ENCODE assay signal across 7 cellular contexts in genomic region chr3:184361532-184361931, GRCh38. TPM values are rescaled to one million over a fixed set of nuclear protein-coding genes. Genes with fewer than 3 reads are reported as not detected.
DNase-seq lines count a peak whose midpoint lies in the region; FAIRE-seq and TF ChIP-seq lines count a peak whose summit lies in the region.

Gene CLCN2, minus strand, starts transcription at chr3:184361605. Its CDS starts 126 bp downstream, at chr3:184361479.
Gene POLR2H, plus strand, starts transcription at chr3:184361710. Its CDS starts 1,783 bp downstream, at chr3:184363493.

- TF ChIP-seq POLR2A in GM12891 (IDR thresholded peaks at IDR 0.05; ENCODE audit: low read depth, low read length) (no peak), H1 (IDR thresholded peaks at IDR 0.05; ENCODE audit: control extremely low read depth in 1 of 2, low read depth in 2 of 2, low read length in 2 of 2) (no peak)

- peaks cover 20% of the 10 kb centered on the region for H3K4me1 Mint-ChIP-seq in activated CD4-positive, alpha-beta T cell treated with anti-CD3 and anti-CD28 coated beads, Interleukin-2, amount 10 ng/mL, durations not matched to agents 24 days and 14 days

- intact Hi-C loops in activated CD4-positive, alpha-beta T cell treated with anti-CD3 and anti-CD28 coated beads, Interleukin-2, amount 10 ng/mL, durations not matched to agents 24 days and 14 days (cut with micrococcal nuclease) = loop anchor here (5.0 kb wide), 1 partner anchor 166 kb away; no protein-coding TSS in a partner anchor

- FAIRE-seq in GM12891 (lab: Jason Lieb, UNC) (peak; percentile 71), H1 (lab: Jason Lieb, UNC) (no peak)

- H3K4me2 ChIP-seq in H1 (ENCODE audit: insufficient read depth in 1 of 2, low read depth in 2 of 2, low read length in 2 of 2) = peak within 1 kb of the TSS; percentile 94 to 98

- peak within 1 kb of the TSS; percentile 76 for H4K91ac ChIP-seq in H1 (replicated peaks; ENCODE audit: insufficient read length, low read length)

- 0 out of 2 replicates have a peak, but pooled peaks cover 3% of the 10 kb centered on the region for H3K79me1 ChIP-seq in H1 (ENCODE audit: low read depth, low read length)

- H3K4me1 ChIP-seq in H1 (replicated peaks in 1 of 4; ENCODE audit: control insufficient read depth in 3 of 4, insufficient read depth in 4 of 4, low read length in 3 of 4) = peaks cover 3 to 18% (median 12%) of the 10 kb centered on the region in 4 experiments
- peaks cover 7% of the 10 kb centered on the region for H3K4me1 ChIP-seq in mesodermal cell (ENCODE audit: control insufficient read depth, insufficient read depth, low read length, poor library complexity, severe bottlenecking)

- no peak within 1 kb of the TSS for H2BK20ac ChIP-seq in H1 (ENCODE audit: low read length)

- peak within 1 kb of the TSS; percentile 83 for H3K4me3 ChIP-seq in H7 (ENCODE audit: insufficient read depth, low read depth, low read length)
- H3K4me3 ChIP-seq in H1 (ENCODE audit: extremely low read depth in 1 of 4, insufficient read depth in 2 of 4, low read depth in 3 of 4, low read length in 4 of 4) = peak within 1 kb of the TSS; percentile 77 to 88 (median 80)
- peak within 1 kb of the TSS; percentile 84 for H3K4me3 ChIP-seq in mesodermal cell (ENCODE audit: extremely low read depth, insufficient read depth, low read length, poor library complexity, severe bottlenecking)

- H2BK5ac ChIP-seq in H1 (ENCODE audit: low read depth, low read length) = peak within 1 kb of the TSS; percentile 88

- H3K9ac ChIP-seq in H1 (replicated peaks in 1 of 4; ENCODE audit: extremely low read depth in 1 of 4, low read depth in 3 of 4, low read length in 3 of 4) = peak within 1 kb of the TSS; percentile 54 to 92 (median 72)

- H3K23ac ChIP-seq in H1 (ENCODE audit: insufficient read length) = no peak within 1 kb of the TSS

- peak within 1 kb of the TSS; percentile 97; the same call in 1 of the 2 replicates for H4K8ac ChIP-seq in H1 (ENCODE audit: extremely low read depth, insufficient read depth, low read length)

- peak within 1 kb of the TSS; percentile 75 for H2BK12ac ChIP-seq in H1 (ENCODE audit: low read depth, low read length)

- H3K56ac ChIP-seq in H1 (replicated peaks; ENCODE audit: insufficient read length, low read depth, low read length) = peak within 1 kb of the TSS; percentile 67

- DNase-seq in GM12891 (ENCODE audit: insufficient read length, low spot score) (no peak), H7 (peak; percentile 93), NCI-H1105 treated with DMSO at 0.1 percent for 48 hours (lab: John Stamatoyannopoulos, UW) (peak; percentile 55), H1 (ENCODE audit: low read depth in 1 of 2, low spot score in 2 of 2) (peak in 1 of 2 experiments; percentile 81)
- DNase-seq in activated CD4-positive, alpha-beta T cell treated with anti-CD3 and anti-CD28 coated beads, Interleukin-2, amount 10 ng/mL, durations not matched to agents 24 days and 14 days = peak; percentile 88
- DNase-seq in stimulated activated CD8-positive, alpha-beta memory T cell treated with anti-CD3 and anti-CD28 coated beads, Interleukin-4, amount 100 ng/mL, for 48 hours = peak; percentile 61

- H3K27ac ChIP-seq in H1 (ENCODE audit: low read depth, low read length) (peak within 1 kb of the TSS; percentile 92), mesodermal cell (ENCODE audit: low read depth, low read length, severe bottlenecking) (peak within 1 kb of the TSS; percentile 100)

- H3K27me3 Mint-ChIP-seq in activated CD4-positive, alpha-beta T cell treated with anti-CD3 and anti-CD28 coated beads, Interleukin-2, amount 10 ng/mL, durations not matched to agents 24 days and 14 days = peaks cover 8% of the 10 kb centered on the region

- H3K18ac ChIP-seq in H1 (ENCODE audit: extremely low read depth, low read length) = peak within 1 kb of the TSS; percentile 78

- peak within 1 kb of the TSS; percentile 7 for H2BK120ac ChIP-seq in H1 (replicated peaks; ENCODE audit: low read depth, low read length)

- H3K36me3 Mint-ChIP-seq in activated CD4-positive, alpha-beta T cell treated with anti-CD3 and anti-CD28 coated beads, Interleukin-2, amount 10 ng/mL, durations not matched to agents 24 days and 14 days (ENCODE audit: low read depth) = peaks cover 23% of the 10 kb centered on the region

- no peak for TF ChIP-seq CTCF in H1 (IDR thresholded peaks at IDR 0.05; ENCODE audit: control extremely low read depth in 1 of 3, insufficient read depth in 1 of 3, low read depth in 1 of 3, low read length in 3 of 3)

- CTCF ChIA-PET in H1 (lab: Charles Lee; ENCODE audit: partially characterized antibody) = interaction anchor here (0.7 to 7.1 kb wide), 7 partner anchors 8 to 466 kb away, joined by 3 to 47 read pairs (median 5); no protein-coding TSS in a partner anchor

- H2AFZ ChIP-seq in H1 (ENCODE audit: low read length) = peak within 1 kb of the TSS; percentile 37; the same call in 1 of the 2 replicates

- no peak for TF ChIP-seq RAD21 in H1 (IDR thresholded peaks at IDR 0.05 in 1 of 2, conservative IDR thresholded peaks at IDR 0.05 in 1 of 2; ENCODE audit: low read depth in 2 of 2, low read length in 2 of 2)

- H3K36me3 ChIP-seq in H7 (replicated peaks; ENCODE audit: control insufficient read depth, insufficient read depth, low read length) (peaks cover 11% of the 10 kb centered on the region), H1 (ENCODE audit: control insufficient read depth in 2 of 4, insufficient read depth in 4 of 4, low read length in 3 of 4) (peaks cover 7 to 28% (median 18%) of the 10 kb centered on the region in 4 experiments; a peak in 7 of 8 replicates), mesodermal cell (ENCODE audit: control insufficient read depth, insufficient read depth, low read length) (peaks cover 47% of the 10 kb centered on the region)

- no peak for TF ChIP-seq EP300 in H1 (IDR thresholded peaks at IDR 0.05; ENCODE audit: borderline replicate concordance in 1 of 2, low read depth in 2 of 2, low read length in 2 of 2)

- H3K79me2 ChIP-seq in H1 (ENCODE audit: control insufficient read depth in 1 of 2, insufficient read depth in 2 of 2, low read length in 2 of 2) = peaks cover 0 to 15% of the 10 kb centered on the region in 2 experiments; a peak in 2 of 4 replicates

- H3K4me3 Mint-ChIP-seq in activated CD4-positive, alpha-beta T cell treated with anti-CD3 and anti-CD28 coated beads, Interleukin-2, amount 10 ng/mL, durations not matched to agents 24 days and 14 days = peak within 1 kb of the TSS; percentile 98

- POLR2A ChIA-PET in H1 (lab: Charles Lee; ENCODE audit: partially characterized antibody) = interaction anchor here (0.8 to 5.2 kb wide), 16 partner anchors 9 to 375 kb away, joined by 3 to 32 read pairs (median 6); partner anchors contain the start of gene FAM131A

- H3K9me3 ChIP-seq in H1 (ENCODE audit: insufficient read depth in 2 of 2, low read depth in 1 of 2, low read length in 1 of 2) (no peaks in the 10 kb centered on the region), mesodermal cell (ENCODE audit: control insufficient read depth, low read length) (no peaks in the 10 kb centered on the region)

- H3K27me3 ChIP-seq in H7 (ENCODE audit: control insufficient read depth, insufficient read depth, low read length) (peaks cover 7% of the 10 kb centered on the region), H1 (replicated peaks in 1 of 4; ENCODE audit: control insufficient read depth in 3 of 4, extremely low read depth in 1 of 4, insufficient read depth in 3 of 4, low read length in 3 of 4) (peaks cover 0 to 8% (median 3%) of the 10 kb centered on the region in 4 experiments; a peak in 3 of 7 replicates)

- peak within 1 kb of the TSS; percentile 85 for H4K5ac ChIP-seq in H1 (ENCODE audit: insufficient read length, low read depth, low read length)

- H3K23me2 ChIP-seq in H1 (ENCODE audit: low read depth, low read length) = peaks cover 22% of the 10 kb centered on the region

- 0% methylated on average over 39 of the region's 56 CpGs; no CpG with 5 or more reads in 1 of the 2 experiments for WGBS in H1 (ENCODE audit: extremely low coverage in 1 of 2, insufficient coverage in 1 of 2, insufficient read length in 1 of 2, insufficient replicate concordance in 2 of 2, low coverage in 1 of 2, low lambda C conversion rate in 2 of 2, missing lambda C conversion rate in 1 of 2), 2 experiments
- 0% methylated on average over 35 to 41 of the region's 56 CpGs for WGBS in mesodermal cell (ENCODE audit: insufficient coverage in 2 of 2), 2 experiments

- peak within 1 kb of the TSS; percentile 98 for H3K27ac Mint-ChIP-seq in activated CD4-positive, alpha-beta T cell treated with anti-CD3 and anti-CD28 coated beads, Interleukin-2, amount 10 ng/mL, durations not matched to agents 24 days and 14 days

- peaks cover 6 to 12% of the 10 kb centered on the region in 2 experiments for H4K20me1 ChIP-seq in H1 (replicated peaks in 1 of 2; ENCODE audit: control insufficient read depth in 1 of 2, insufficient read depth in 2 of 2, low read length in 2 of 2)

- peak within 1 kb of the TSS; percentile 78 for H3K4ac ChIP-seq in H1 (replicated peaks; ENCODE audit: insufficient read length, low read depth, low read length)

- H2BK15ac ChIP-seq in H1 (ENCODE audit: low read length) = 0 out of 2 replicates have a peak within 1 kb of the TSS, but pooled peaks have one; percentile 61

- H3K14ac ChIP-seq in H1 (ENCODE audit: insufficient read length) = no peak within 1 kb of the TSS

- H2AK5ac ChIP-seq in H1 (ENCODE audit: low read depth, low read length) = peak within 1 kb of the TSS; percentile 95; the same call in 1 of the 2 replicates

- H3K9me3 Mint-ChIP-seq in activated CD4-positive, alpha-beta T cell treated with anti-CD3 and anti-CD28 coated beads, Interleukin-2, amount 10 ng/mL, durations not matched to agents 24 days and 14 days = no peaks in the 10 kb centered on the region

RNA-seq across cellular contexts. Expression of gene CLCN2, which starts in this region (rescaled TPM):
- polyA plus RNA-seq in GM12891 (2012; ENCODE audit: low read depth, missing spikeins) = 0.73 TPM
- 17.1 and 22.3 TPM in 2 replicates for total RNA-seq in H7 (2014; rRNA removed; shearing (Covaris generic))
- total RNA-seq in activated CD4-positive, alpha-beta T cell treated with anti-CD3 and anti-CD28 coated beads, Interleukin-2, amount 10 ng/mL, durations not matched to agents 24 days and 14 days = 8.3 and 8.4 TPM in 2 replicates
- 11.8 and 13.7 TPM in 2 replicates for total RNA-seq in H1 (2021; fragmentation: NEBNext Ultra II Directional; extraction: Animal tissue kit (Norgen Biotek cat#: 25700))
- 16.1 and 20.7 TPM in 2 replicates for polyA plus RNA-seq in H1 (2011; rRNA removed)
- polyA plus RNA-seq in H1 (2011; cell fraction: cytosol; rRNA removed) = 11.9 TPM
- 101 TPM for polyA plus RNA-seq in H1 (2011; cell fraction: nucleus; rRNA removed)
- polyA plus RNA-seq in H1 (2012, experiment 1 of 2) = 10.2 to 14.4 TPM (median 13.8 TPM) in 4 replicates
- polyA plus RNA-seq in H1 (2012, experiment 2 of 2) = 9.8 TPM
- polyA plus RNA-seq in H1 (2013, experiment 1 of 2) = 12.1 TPM
- polyA plus RNA-seq in H1 (2013, experiment 2 of 2) = 9.9 TPM
- polyA minus RNA-seq in H1 (2011; rRNA and poly(A)+ RNA removed) = 21.6 and 30.2 TPM in 2 replicates
- 10.0 TPM for polyA minus RNA-seq in H1 (2011; cell fraction: cytosol; rRNA and poly(A)+ RNA removed)
- polyA minus RNA-seq in H1 (2011; cell fraction: nucleus; rRNA and poly(A)+ RNA removed) = 57.3 TPM
- 11.0 TPM for polyA plus RNA-seq in mesodermal cell (2013, experiment 1 of 2)
- 9.4 TPM for polyA plus RNA-seq in mesodermal cell (2013, experiment 2 of 2)

RNA-seq across cellular contexts. Expression of gene POLR2H, which starts in this region (rescaled TPM):
- 93.5 TPM for polyA plus RNA-seq in GM12891 (2012; ENCODE audit: low read depth, missing spikeins)
- total RNA-seq in H7 (2014; rRNA removed; shearing (Covaris generic)) = 92.8 and 100 TPM in 2 replicates
- total RNA-seq in activated CD4-positive, alpha-beta T cell treated with anti-CD3 and anti-CD28 coated beads, Interleukin-2, amount 10 ng/mL, durations not matched to agents 24 days and 14 days = 159 and 161 TPM in 2 replicates
- total RNA-seq in H1 (2021; fragmentation: NEBNext Ultra II Directional; extraction: Animal tissue kit (Norgen Biotek cat#: 25700)) = 113 and 118 TPM in 2 replicates
- polyA plus RNA-seq in H1 (2011; rRNA removed) = 253 and 335 TPM in 2 replicates
- 372 TPM for polyA plus RNA-seq in H1 (2011; cell fraction: cytosol; rRNA removed)
- polyA plus RNA-seq in H1 (2011; cell fraction: nucleus; rRNA removed) = 132 TPM
- polyA plus RNA-seq in H1 (2012, experiment 1 of 2) = 156 to 183 TPM (median 164 TPM) in 4 replicates
- polyA plus RNA-seq in H1 (2012, experiment 2 of 2) = 190 TPM
- 109 TPM for polyA plus RNA-seq in H1 (2013, experiment 1 of 2)
- polyA plus RNA-seq in H1 (2013, experiment 2 of 2) = 115 TPM
- polyA minus RNA-seq in H1 (2011; rRNA and poly(A)+ RNA removed) = 65.8 and 81.4 TPM in 2 replicates
- 55.6 TPM for polyA minus RNA-seq in H1 (2011; cell fraction: cytosol; rRNA and poly(A)+ RNA removed)
- 54.6 TPM for polyA minus RNA-seq in H1 (2011; cell fraction: nucleus; rRNA and poly(A)+ RNA removed)
- 88.7 TPM for polyA plus RNA-seq in mesodermal cell (2013, experiment 1 of 2)
- polyA plus RNA-seq in mesodermal cell (2013, experiment 2 of 2) = 93.5 TPM
